In the genomic region with DNA sequence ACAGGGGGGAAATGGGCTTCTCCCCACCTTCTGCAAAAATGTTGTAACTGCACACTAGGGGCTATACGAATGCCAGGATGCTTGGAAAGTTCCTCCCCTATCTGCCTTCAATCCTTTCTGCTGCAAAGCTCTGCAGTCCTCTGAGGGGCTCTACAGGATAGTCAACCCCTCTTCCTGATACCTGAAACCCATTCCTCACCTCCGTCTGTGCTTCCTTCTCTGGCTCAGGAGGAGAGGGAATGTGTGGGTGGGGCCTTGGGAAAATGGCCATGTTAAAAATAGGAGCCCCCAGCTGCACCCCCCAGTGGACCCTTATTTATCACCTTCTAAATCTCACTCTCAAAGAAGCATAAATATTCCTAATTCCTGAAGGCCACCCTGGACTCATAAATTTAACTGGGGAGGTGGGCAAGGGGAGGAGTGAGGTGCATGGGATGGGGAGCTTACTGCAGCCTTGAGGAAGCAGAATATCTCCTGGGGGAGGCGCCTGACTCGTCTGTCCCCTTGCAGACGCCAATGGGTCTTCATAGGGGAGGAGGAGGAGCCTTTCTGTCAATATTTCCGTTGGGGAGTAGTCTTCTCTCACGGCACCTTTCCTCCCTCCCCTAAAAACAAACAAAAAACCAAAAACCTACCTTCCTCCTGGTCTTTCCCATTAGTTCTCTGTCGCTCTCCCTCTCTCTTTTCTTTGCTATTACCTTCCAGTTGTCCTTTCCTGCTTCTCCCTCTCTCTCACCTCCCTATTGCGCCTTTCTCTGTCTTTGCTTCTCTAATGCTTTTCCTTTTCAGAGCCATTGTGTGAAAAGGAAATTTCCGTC, we compare ENCODE assay signal across 9 cellular contexts. TPM values are rescaled to one million over a fixed set of nuclear protein-coding genes. Genes with fewer than 3 reads are reported as not detected.
DNase-seq lines count a peak whose midpoint lies in the region; ATAC-seq and TF ChIP-seq lines count a peak whose summit lies in the region.
"Had no signal": no experiment of that assay in that cellular context is flagged by ENCODE, and none has a peak within 500 bp of the region (broad histone marks: within the 10 kb centered on the region; RNA-seq: fewer than 3 reads in every experiment).

No MANE protein-coding gene starts in this region.

- 12 to 13% methylated on average over 9 to 10 of the region's 10 CpGs for WGBS in ectodermal cell, 2 experiments

- H3K4me2 ChIP-seq in KMS-11 (peak overlapping the region; percentile 98), osteoblast (ENCODE audit: insufficient read depth, low read length) (peak overlapping the region; percentile 90)

- DNase-seq in T-helper 1 cell (peak in 3 of 5 donors; percentile 32 to 71 (median 33)), osteoblast (ENCODE audit: insufficient read length, low spot score, missing footprints) (peak; percentile 85), NCI-H128 (lab: John Stamatoyannopoulos, UW; ENCODE audit: unreplicated experiment) (no peak)
- DNase-seq: activated B cell treated with CpG ODN at 0.5 μM for 24 hours had no signal

- TF ChIP-seq CTCF in KMS-11 (conservative IDR thresholded peaks at IDR 0.05; ENCODE audit: low read depth, low read length) (no peak), osteoblast (IDR thresholded peaks at IDR 0.05; ENCODE audit: extremely low read depth, low read depth, low read length) (no peak)

- H3K36me3 ChIP-seq in ES-I3 (ENCODE audit: insufficient read depth, low read length) (no peaks in the 10 kb centered on the region), KMS-11 (ENCODE audit: insufficient read depth) (no peaks in the 10 kb centered on the region), ectodermal cell (ENCODE audit: control insufficient read depth, insufficient read depth, low read length) (no peaks in the 10 kb centered on the region), osteoblast (ENCODE audit: insufficient read depth, low read length) (no peaks in the 10 kb centered on the region)

- H4K20me1 ChIP-seq in KMS-11 (ENCODE audit: insufficient read depth) = no peaks in the 10 kb centered on the region
- no peaks in the 10 kb centered on the region for H4K20me1 ChIP-seq in osteoblast (ENCODE audit: insufficient read depth, low read length)

- H2AFZ ChIP-seq in KMS-11 (ENCODE audit: low read depth) (peak overlapping the region; percentile 96), osteoblast (ENCODE audit: low read length) (peak overlapping the region; percentile 90)

- H3K4me3 ChIP-seq in KMS-11 (IDR thresholded peaks at IDR 0.05; ENCODE audit: insufficient read depth, low read depth, low read length) = peak overlapping the region; percentile 79
- H3K4me3 ChIP-seq in ectodermal cell (ENCODE audit: insufficient read depth, low read depth, low read length) = peak overlapping the region; percentile 40
- peak overlapping the region; percentile 88 for H3K4me3 ChIP-seq in osteoblast (ENCODE audit: insufficient read depth, low read length)

- ATAC-seq in GM19463 (IDR thresholded peaks at IDR 0.05; ENCODE audit: unreplicated experiment) = no peak
- ATAC-seq in HG03095 (IDR thresholded peaks at IDR 0.05; ENCODE audit: unreplicated experiment) = no peak

- H3K27ac ChIP-seq in KMS-11 (peak overlapping the region; percentile 26; the same call in 1 of the 2 replicates), ectodermal cell (ENCODE audit: insufficient read depth, low read depth, low read length, poor library complexity, severe bottlenecking) (peak overlapping the region; percentile 46), osteoblast (ENCODE audit: low read depth, low read length) (peak overlapping the region; percentile 97)

- H3K9ac ChIP-seq in ES-I3 (ENCODE audit: low read depth, low read length) (peak overlapping the region; percentile 73; the same call in 1 of the 2 replicates), KMS-11 (peak overlapping the region; percentile 62)

- H3K79me2 ChIP-seq in KMS-11 (ENCODE audit: insufficient read depth, low read depth) = no peaks in the 10 kb centered on the region
- no peaks in the 10 kb centered on the region for H3K79me2 ChIP-seq in osteoblast (ENCODE audit: insufficient read depth, low read length)

- H3K9me3 ChIP-seq in ES-I3 (ENCODE audit: control insufficient read depth, insufficient read depth, low read length) (no peaks in the 10 kb centered on the region), ectodermal cell (ENCODE audit: control insufficient read depth, low read length) (no peaks in the 10 kb centered on the region), osteoblast (ENCODE audit: low read depth, low read length) (no peaks in the 10 kb centered on the region)

- H3K27me3 ChIP-seq in KMS-11 (ENCODE audit: insufficient read depth, low read depth) (peaks cover 22% of the 10 kb centered on the region), ectodermal cell (ENCODE audit: control insufficient read depth, insufficient read depth, low read length, poor library complexity, severe bottlenecking) (no peaks in the 10 kb centered on the region), osteoblast (ENCODE audit: insufficient read depth, low read length) (no peaks in the 10 kb centered on the region)

- H3K4me1 ChIP-seq in ES-I3 (ENCODE audit: insufficient read depth, low read length) (peaks cover 47% of the 10 kb centered on the region), KMS-11 (ENCODE audit: low read depth, poor library complexity, severe bottlenecking) (peaks cover 23% of the 10 kb centered on the region), ectodermal cell (ENCODE audit: control insufficient read depth, insufficient read depth, low read length) (peaks cover 74% of the 10 kb centered on the region), osteoblast (ENCODE audit: insufficient read depth, low read length) (peaks cover 28% of the 10 kb centered on the region)

RNA-seq across cellular contexts. Expression of gene GPR84, which starts 6.3 kb away (rescaled TPM):
- 0.26 TPM for polyA plus RNA-seq in ectodermal cell (2013, experiment 1 of 4)
- polyA plus RNA-seq in ectodermal cell (2013, experiment 2 of 4) = 0.12 TPM
- polyA plus RNA-seq in ectodermal cell (2013, experiment 3 of 4) = not detected
- 0.20 TPM for polyA plus RNA-seq in ectodermal cell (2013, experiment 4 of 4)
- 0.36 TPM in 1 of 2 replicates, not detected in the other for total RNA-seq in osteoblast
- total RNA-seq: activated B cell treated with CpG ODN at 0.5 μM for 24 hours had no signal

RNA-seq across cellular contexts. Expression of gene ZNF385A, which starts 26.5 kb away (rescaled TPM):
- 59.3 TPM for polyA plus RNA-seq in ectodermal cell (2013, experiment 1 of 4)
- polyA plus RNA-seq in ectodermal cell (2013, experiment 2 of 4) = 54.5 TPM
- polyA plus RNA-seq in ectodermal cell (2013, experiment 3 of 4) = 48.9 TPM
- 46.6 TPM for polyA plus RNA-seq in ectodermal cell (2013, experiment 4 of 4)
- 0.72 and 0.88 TPM in 2 replicates for total RNA-seq in osteoblast

RNA-seq across cellular contexts. Expression of gene COPZ1, which starts 33.1 kb away (rescaled TPM):
- 186 TPM for polyA plus RNA-seq in ectodermal cell (2013, experiment 1 of 4)
- 199 TPM for polyA plus RNA-seq in ectodermal cell (2013, experiment 2 of 4)
- polyA plus RNA-seq in ectodermal cell (2013, experiment 3 of 4) = 131 TPM
- 163 TPM for polyA plus RNA-seq in ectodermal cell (2013, experiment 4 of 4)
- 96.9 and 104 TPM in 2 replicates for total RNA-seq in osteoblast

RNA-seq across cellular contexts. Expression of gene NFE2, which starts 57.2 kb away (rescaled TPM):
- polyA plus RNA-seq in ectodermal cell (2013, experiment 1 of 4) = 5.7 TPM
- 5.6 TPM for polyA plus RNA-seq in ectodermal cell (2013, experiment 2 of 4)
- polyA plus RNA-seq in ectodermal cell (2013, experiment 3 of 4) = 3.6 TPM
- 4.4 TPM for polyA plus RNA-seq in ectodermal cell (2013, experiment 4 of 4)
- 1.4 and 2.7 TPM in 2 replicates for total RNA-seq in osteoblast
- total RNA-seq: activated B cell treated with CpG ODN at 0.5 μM for 24 hours had no signal

Comparison
In these comparisons a context has a peak if more than half of its experiments do, and no peak if none do; other contexts are left out.
1. H3K27ac ChIP-seq: peak in every context shown above with its lines; median percentile 97 in osteoblast; 46 in ectodermal cell; 26 in KMS-11.